ENCODE assay signal across 17 cellular contexts in genomic region chr7:142158741-142159496, GRCh38. TPM values are rescaled to one million over a fixed set of nuclear protein-coding genes. Genes with fewer than 3 reads are reported as not detected.
DNase-seq lines count a peak whose midpoint lies in the region; TF ChIP-seq lines count a peak whose summit lies in the region.
"Had no signal": no experiment of that assay in that cellular context is flagged by ENCODE, and none has a peak within 500 bp of the region (broad histone marks: within the 10 kb centered on the region; RNA-seq: fewer than 3 reads in every experiment).

No MANE protein-coding gene starts in this region.

- H3K27ac ChIP-seq in epithelial cell of prostate (no peak overlapping the region), ascending aorta (no peak overlapping the region)
- H3K27ac ChIP-seq: PC-9, SK-N-MC had no signal

- no peaks in the 10 kb centered on the region for H3K4me1 ChIP-seq in ascending aorta

- TF ChIP-seq CTCF in ascending aorta (IDR thresholded peaks at IDR 0.05) = no peak

- DNase-seq in COLO668 (lab: John Stamatoyannopoulos, UW; ENCODE audit: unreplicated experiment) = peak; percentile 59
- peak; percentile 61 to 62 for DNase-seq in NCI-H2081 (lab: John Stamatoyannopoulos, UW)
- peak; percentile 61 for DNase-seq in NCI-H774 (lab: John Stamatoyannopoulos, UW)
- DNase-seq in epithelial cell of prostate (ENCODE audit: low read depth, low spot score) = peak; percentile 54
- DNase-seq in cerebellar nuclear complex (lab: John Stamatoyannopoulos, UW) = no peak
- DNase-seq in iPS-NIHi11 (ENCODE audit: low spot score) = no peak
- DNase-seq in ascending aorta (ENCODE audit: low spot score in 2 of 2) = no peak
- DNase-seq: AML-193, Calu3, DMS79 treated with DMSO at 0.1 percent for 48 hours, H9, MM.1S, NCI-H2107, NCI-H446 had no signal

- no peaks in the 10 kb centered on the region for H3K27me3 ChIP-seq in ascending aorta

- no peaks in the 10 kb centered on the region for H3K36me3 ChIP-seq in ascending aorta

- no peaks in the 10 kb centered on the region for H3K9me3 ChIP-seq in ascending aorta

- intact Hi-C loops in ascending aorta (cut with DNase I) = no loop called here

- H3K4me3 ChIP-seq in ascending aorta = no peak overlapping the region
- H3K4me3 ChIP-seq: PC-9, SK-N-MC had no signal

RNA-seq across cellular contexts. Expression of gene MGAM2, which starts 47.4 kb away (rescaled TPM):
- not detected for total RNA-seq in ascending aorta
- total RNA-seq: H9, HepG2, PC-9 had no signal

Comparison
In these comparisons a context has a peak if more than half of its experiments do, and no peak if none do; other contexts are left out.
1. DNase-seq: peak in COLO668 (single experiment), NCI-H2081 (2 of 2), NCI-H774 (single experiment) and epithelial cell of prostate (single experiment); none in cerebellar nuclear complex (0 of 2), iPS-NIHi11 (single experiment) and ascending aorta (0 of 2).